ENCODE assay signal across 20 cellular contexts in the genomic region with DNA sequence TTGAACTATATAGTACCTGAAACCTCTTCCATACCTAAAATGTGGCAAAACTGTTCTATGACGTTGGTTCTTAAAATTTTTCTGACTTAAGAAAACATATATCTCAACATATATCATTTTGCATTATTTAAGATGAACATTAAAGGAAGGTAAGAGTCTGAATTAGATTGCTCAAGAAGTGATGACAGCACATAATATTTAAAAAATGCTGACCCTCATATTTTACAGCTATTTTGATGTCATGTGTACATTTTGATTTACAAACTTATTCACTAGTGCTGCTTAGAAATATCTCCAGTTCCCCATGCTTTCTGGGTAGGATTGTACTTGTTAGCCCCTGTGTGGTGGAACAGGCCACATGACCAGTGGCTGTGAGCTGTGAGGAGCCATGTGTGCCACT.
DNase-seq lines count a peak whose midpoint lies in the region; ATAC-seq, FAIRE-seq and TF ChIP-seq lines count a peak whose summit lies in the region.
"Had no signal": no experiment of that assay in that cellular context is flagged by ENCODE, and none has a peak within 500 bp of the region (broad histone marks: within the 10 kb centered on the region; RNA-seq: fewer than 3 reads in every experiment).

No MANE protein-coding gene starts in this region.

- no peaks in the 10 kb centered on the region for H3K9me1 ChIP-seq in IMR-90 (ENCODE audit: insufficient read depth, low read length)

- no peaks in the 10 kb centered on the region for H3K27me3 ChIP-seq in IMR-90 (ENCODE audit: control insufficient read depth, insufficient read depth, low read length)
- H3K27me3 ChIP-seq in heart left ventricle: no peaks in the 10 kb centered on the region
- H3K27me3 ChIP-seq: BLaER1 treated with 17β-estradiol and CSF1 and Interleukin-3, amounts not matched to agents 10 nM and 100 nM had no signal

- H3K36me3 ChIP-seq in IMR-90 (ENCODE audit: control insufficient read depth, insufficient read depth, low read length): no peaks in the 10 kb centered on the region
- no peaks in the 10 kb centered on the region for H3K36me3 ChIP-seq in heart left ventricle
- H3K36me3 ChIP-seq: BLaER1 treated with 17β-estradiol and CSF1 and Interleukin-3, amounts not matched to agents 10 nM and 100 nM had no signal

- POLR2A ChIA-PET in A549 (lab: Yijun Ruan, JAX) (no interaction called here), IMR-90 (lab: Charles Lee; ENCODE audit: unreplicated experiment) (no interaction called here)

- no peak overlapping the region for H4K91ac ChIP-seq in IMR-90 (ENCODE audit: insufficient read depth, low read depth, low read length)

- no peak overlapping the region for H3K14ac ChIP-seq in IMR-90 (replicated peaks; ENCODE audit: low read depth, low read length)

- H3K4me2 ChIP-seq in A549 (no peak overlapping the region), IMR-90 (ENCODE audit: low read depth, low read length) (no peak overlapping the region)
- H3K4me2 ChIP-seq: BLaER1 treated with 17β-estradiol and CSF1 and Interleukin-3, amounts not matched to agents 10 nM and 100 nM had no signal

- H3K9me3 ChIP-seq in A549: no peaks in the 10 kb centered on the region
- H3K9me3 ChIP-seq in IMR-90 (ENCODE audit: control insufficient read depth, insufficient read depth, low read length): no peaks in the 10 kb centered on the region
- no peaks in the 10 kb centered on the region for H3K9me3 ChIP-seq in heart left ventricle
- H3K9me3 ChIP-seq: BLaER1 treated with 17β-estradiol and CSF1 and Interleukin-3, amounts not matched to agents 10 nM and 100 nM; Caco-2 had no signal

- no peaks in the 10 kb centered on the region for H4K20me1 ChIP-seq in IMR-90 (ENCODE audit: insufficient read depth, low read length)
- H4K20me1 ChIP-seq: BLaER1 treated with 17β-estradiol and CSF1 and Interleukin-3, amounts not matched to agents 10 nM and 100 nM had no signal

- dilution Hi-C loops in IMR-90 (cut with HindIII; ENCODE audit: low sequenced_read_pairs, unreplicated experiment): no loop called here

- 2% methylated on average over 1 of the region's 1 CpG for WGBS in A549 (ENCODE audit: missing lambda C conversion rate)
- WGBS in IMR-90 (ENCODE audit: extremely low coverage in 2 of 2, insufficient read length in 1 of 2), 2 experiments: no CpG with 5 or more reads among the region's 1 CpG
- WGBS in heart left ventricle, 4 donors: 0% methylated on average over 1 of the region's 1 CpG

- no peak overlapping the region for H2BK5ac ChIP-seq in IMR-90 (ENCODE audit: low read depth, low read length, poor library complexity, severe bottlenecking)

- H3K4me1 ChIP-seq in A549 (no peaks in the 10 kb centered on the region), IMR-90 (ENCODE audit: control insufficient read depth, insufficient read depth, low read length) (no peaks in the 10 kb centered on the region), heart left ventricle (no peaks in the 10 kb centered on the region)
- H3K4me1 ChIP-seq: Caco-2 had no signal

- H4K5ac ChIP-seq in IMR-90 (ENCODE audit: low read depth, low read length): no peak overlapping the region

- H3K4ac ChIP-seq in IMR-90 (ENCODE audit: low read depth, low read length): no peak overlapping the region

- no peak overlapping the region for H2AK5ac ChIP-seq in IMR-90 (ENCODE audit: low read depth, low read length)

- no peak overlapping the region for H3K56ac ChIP-seq in IMR-90 (ENCODE audit: extremely low read depth, insufficient read depth, low read length)

- no peak overlapping the region for H3K18ac ChIP-seq in IMR-90 (ENCODE audit: low read depth, low read length)

- H3K27ac ChIP-seq in A549: no peak overlapping the region
- no peak overlapping the region for H3K27ac ChIP-seq in IMR-90 (ENCODE audit: insufficient read depth, low read length)
- H3K27ac ChIP-seq in heart left ventricle: no peak overlapping the region
- H3K27ac ChIP-seq: BLaER1 treated with 17β-estradiol and CSF1 and Interleukin-3, amounts not matched to agents 10 nM and 100 nM; C4-2B had no signal

- TF ChIP-seq EP300 in A549 (IDR thresholded peaks at IDR 0.05): no peak

- no peak overlapping the region for H3K9ac ChIP-seq in IMR-90 (ENCODE audit: low read depth, low read length)
- H3K9ac ChIP-seq: BLaER1 treated with 17β-estradiol and CSF1 and Interleukin-3, amounts not matched to agents 10 nM and 100 nM had no signal

- no peak overlapping the region for H4K8ac ChIP-seq in IMR-90 (ENCODE audit: low read depth in 2 of 2, low read length in 2 of 2)

- no peak overlapping the region for H2AFZ ChIP-seq in IMR-90 (replicated peaks; ENCODE audit: low read length, poor library complexity)

- H3K79me1 ChIP-seq in IMR-90 (ENCODE audit: low read depth in 1 of 2, low read length in 2 of 2): no peaks in the 10 kb centered on the region

- TF ChIP-seq CTCF in A549 (IDR thresholded peaks at IDR 0.05): no peak
- no peak for TF ChIP-seq CTCF in IMR-90 (conservative IDR thresholded peaks at IDR 0.05; ENCODE audit: low read depth, low read length)
- TF ChIP-seq CTCF in heart left ventricle (IDR thresholded peaks at IDR 0.05): no peak

- H2AK9ac ChIP-seq in IMR-90 (replicated peaks; ENCODE audit: low read depth, low read length, poor library complexity): no peak overlapping the region

- TF ChIP-seq POLR2A in A549 (IDR thresholded peaks at IDR 0.05; ENCODE audit: low read length): no peak
- TF ChIP-seq POLR2A in IMR-90 (IDR thresholded peaks at IDR 0.05; ENCODE audit: low read depth, low read length): no peak
- TF ChIP-seq POLR2A in heart left ventricle (IDR thresholded peaks at IDR 0.05): no peak

- BruUV-seq in IMR-90 (replicated peaks; lab: Mats Ljungman, UMichigan): no TSS peak

- H2BK20ac ChIP-seq in IMR-90 (ENCODE audit: low read depth, low read length): no peak overlapping the region

- CTCF ChIA-PET in A549 (lab: Yijun Ruan, JAX) (no interaction called here), IMR-90 (lab: Yijun Ruan, JAX) (no interaction called here)

- DNase-seq in A549 (ENCODE audit: low read depth in 1 of 2, low spot score in 1 of 2): no peak
- DNase-seq in IMR-90: no peak
- DNase-seq in heart left ventricle: no peak
- no peak for DNase-seq in NK-92 treated with Interleukin-12 subunit alpha and Interleukin-12 subunit beta, amount 100 ng/mL, for 24 hours (lab: John Stamatoyannopoulos, UW)
- DNase-seq: 8988T; AML-193; Caco-2; Calu3; CD4-positive, alpha-beta T cell; CD8-positive, alpha-beta T cell; DMS79 treated with DMSO at 0.1 percent for 48 hours; GF-D8 had no signal

- ATAC-seq in A549 (no peak), IMR-90 (ENCODE audit: low read depth) (no peak), heart left ventricle (no peak)
- ATAC-seq: CD8-positive, alpha-beta T cell had no signal

- in situ Hi-C loops in IMR-90 (cut with MboI; ENCODE audit: low sequenced_read_pairs): no loop called here

- no peak overlapping the region for H2BK120ac ChIP-seq in IMR-90 (ENCODE audit: low read depth, low read length)

- intact Hi-C loops in IMR-90 (cut with micrococcal nuclease) (no loop called here), heart left ventricle (cut with DNase I) (no loop called here)

- TF ChIP-seq RAD21 in A549 (conservative IDR thresholded peaks at IDR 0.05 in 1 of 2, IDR thresholded peaks at IDR 0.05 in 1 of 2): no peak
- TF ChIP-seq RAD21 in IMR-90 (IDR thresholded peaks at IDR 0.05; ENCODE audit: low read length): no peak

- no peak overlapping the region for H3K23ac ChIP-seq in IMR-90 (ENCODE audit: low read depth, low read length)

- FAIRE-seq in A549 (lab: Jason Lieb, UNC) (no peak), colon (lab: Jason Lieb, UNC) (peak; percentile 28)
- FAIRE-seq: A204.1, D721Med, G401.6, GM12891, GM19239 had no signal

- H3K4me3 ChIP-seq in A549 (no peak overlapping the region), IMR-90 (ENCODE audit: insufficient read depth, low read depth, low read length) (no peak overlapping the region), heart left ventricle (no peak overlapping the region)
- H3K4me3 ChIP-seq: BLaER1 treated with 17β-estradiol and CSF1 and Interleukin-3, amounts not matched to agents 10 nM and 100 nM had no signal

- H2BK15ac ChIP-seq in IMR-90 (ENCODE audit: low read depth, low read length): no peak overlapping the region

TF ChIP-seq in A549, 52 proteins besides CTCF, POLR2A, EP300 and RAD21 (continues in another document):
- no peak for TF ChIP-seq HOXB13 (CRISPR knock-in tag; IDR thresholded peaks at IDR 0.05; ENCODE audit: low read depth)
- TF ChIP-seq, protein P1, sequence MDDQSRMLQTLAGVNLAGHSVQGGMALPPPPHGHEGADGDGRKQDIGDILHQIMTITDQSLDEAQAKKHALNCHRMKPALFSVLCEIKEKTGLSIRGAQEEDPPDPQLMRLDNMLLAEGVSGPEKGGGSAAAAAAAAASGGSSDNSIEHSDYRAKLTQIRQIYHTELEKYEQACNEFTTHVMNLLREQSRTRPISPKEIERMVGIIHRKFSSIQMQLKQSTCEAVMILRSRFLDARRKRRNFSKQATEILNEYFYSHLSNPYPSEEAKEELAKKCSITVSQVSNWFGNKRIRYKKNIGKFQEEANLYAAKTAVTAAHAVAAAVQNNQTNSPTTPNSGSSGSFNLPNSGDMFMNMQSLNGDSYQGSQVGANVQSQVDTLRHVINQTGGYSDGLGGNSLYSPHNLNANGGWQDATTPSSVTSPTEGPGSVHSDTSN (IDR thresholded peaks at IDR 0.05): no peak
- TF ChIP-seq FOSB (CRISPR knock-in tag; IDR thresholded peaks at IDR 0.05): no peak
- no peak for TF ChIP-seq CHD4 (IDR thresholded peaks at IDR 0.05; ENCODE audit: borderline replicate concordance)
- TF ChIP-seq TFCP2L1 (CRISPR knock-in tag; IDR thresholded peaks at IDR 0.05): no peak
- no peak for TF ChIP-seq CHD2 (IDR thresholded peaks at IDR 0.05; ENCODE audit: low read length, partially characterized antibody)
- TF ChIP-seq MAFK (IDR thresholded peaks at IDR 0.05; ENCODE audit: partially characterized antibody): peak; percentile 69

TF ChIP-seq in IMR-90, 13 proteins besides CTCF, POLR2A, EP300 and RAD21:
- no peak for TF ChIP-seq SMC3 (IDR thresholded peaks at IDR 0.05; ENCODE audit: low read depth, low read length)
- peak; percentile 56 for TF ChIP-seq MAFK (IDR thresholded peaks at IDR 0.05; ENCODE audit: low read depth, low read length)
TF ChIP-seq in IMR-90: peak in this region for 1.
